Comparison of ENCODE assay signal across 19 cellular contexts in genomic region chr15:83561661-83562060, GRCh38.
"Had no signal": no experiment of that assay in that cellular context is flagged by ENCODE, and none has a peak within 500 bp of the region (broad histone marks: within the 10 kb centered on the region; RNA-seq: fewer than 3 reads in every experiment).

No MANE protein-coding gene starts in this region.

- H3K27ac ChIP-seq: gastrocnemius medialis, heart right ventricle, prostate gland, suprapubic skin, transverse colon, vagina had no signal

- ATAC-seq: activated CD8-positive, alpha-beta T cell treated with anti-CD3 and anti-CD28 coated beads for 36 hours; activated T-helper 17 cell treated with anti-CD3 and anti-CD28 coated beads, Interleukin-2, amount 50 U/mL, for 72 hours; gastrocnemius medialis; heart right ventricle; left ventricle myocardium superior; mucosa of descending colon; right cardiac atrium; stimulated activated naive CD8-positive, alpha-beta T cell treated with anti-CD3 and anti-CD28 coated beads, Interleukin-15, Interleukin-2, amounts not matched to agents 100 U/mL and 50 U/mL, for 24 hours; WTC11 had no signal

- DNase-seq: activated CD4-positive, alpha-beta T cell treated with anti-CD3 and anti-CD28 coated beads for 4 hours; activated CD8-positive, alpha-beta T cell treated with anti-CD3 and anti-CD28 coated beads for 36 hours; activated naive CD4-positive, alpha-beta T cell treated with Interleukin-2 at 50 U/mL for 16 hours; activated naive CD8-positive, alpha-beta T cell treated with anti-CD3 and anti-CD28 coated beads, Interleukin-2, amount 10 ng/mL, durations not matched to agents 7 days and 5 days; activated T-cell treated with anti-CD3 and anti-CD28 coated beads, Interleukin-2, amount 50 U/mL, for 1 hour; endodermal cell; gastrocnemius medialis; heart right ventricle; left ventricle myocardium superior; mucosa of descending colon; naive B cell; right cardiac atrium; stimulated activated naive CD8-positive, alpha-beta T cell treated with anti-CD3 and anti-CD28 coated beads, Interleukin-15, Interleukin-2, amounts not matched to agents 100 U/mL and 50 U/mL, for 24 hours; transverse colon had no signal

- H3K4me3 ChIP-seq: gastrocnemius medialis, heart right ventricle, mucosa of descending colon, prostate gland, suprapubic skin, transverse colon, vagina had no signal
